8 cellular contexts compared by ENCODE assay signal in genomic region chr12:57744194-57744776, GRCh38. TPM values are rescaled to one million over a fixed set of nuclear protein-coding genes. Genes with fewer than 3 reads are reported as not detected.
DNase-seq lines count a peak whose midpoint lies in the region; ATAC-seq and TF ChIP-seq lines count a peak whose summit lies in the region.

No MANE protein-coding gene starts in this region.

- H3K4me1 ChIP-seq in NT2/D1 (ENCODE audit: insufficient read depth, insufficient read length), result peaks cover 3% of the 10 kb centered on the region
- H3K4me1 ChIP-seq in rectal smooth muscle tissue (ENCODE audit: control insufficient read depth, insufficient read depth, low read length), result peaks cover 5% of the 10 kb centered on the region

- no peaks in the 10 kb centered on the region for H3K9me3 ChIP-seq in NT2/D1 (ENCODE audit: insufficient read depth, low read length)

- H3K4me3 ChIP-seq in NT2/D1 (ENCODE audit: insufficient read length, low read depth) (peak overlapping the region; percentile 76), rectal smooth muscle tissue (ENCODE audit: low read length) (peak overlapping the region; percentile 86)

- peaks cover 38% of the 10 kb centered on the region for H3K36me3 Mint-ChIP-seq in activated T-helper 2 cell treated with anti-CD3 and anti-CD28 coated beads, Interferon-gamma antibody, Interleukin-2, Interleukin-4, amounts not matched to agents 10 μg/mL and 5 μg/mL and 100 μg/mL, durations not matched to agents 14 hours and 24 hours and 36 hours (ENCODE audit: low read depth)
- H3K36me3 Mint-ChIP-seq in glutamatergic neuron (ENCODE audit: unreplicated experiment), result peaks cover 5% of the 10 kb centered on the region

- TF ChIP-seq CTCF in glutamatergic neuron (IDR thresholded peaks at IDR 0.05; ENCODE audit: partially characterized antibody, unreplicated experiment), result no peak

- peak overlapping the region; percentile 33 for H3K9ac ChIP-seq in NT2/D1 (ENCODE audit: insufficient read length, low read depth)
- H3K9ac ChIP-seq in rectal smooth muscle tissue (ENCODE audit: low read length), result no peak overlapping the region

- no peaks in the 10 kb centered on the region for H3K27me3 Mint-ChIP-seq in activated T-helper 2 cell treated with anti-CD3 and anti-CD28 coated beads, Interferon-gamma antibody, Interleukin-2, Interleukin-4, amounts not matched to agents 10 μg/mL and 5 μg/mL and 100 μg/mL, durations not matched to agents 14 hours and 24 hours and 36 hours (ENCODE audit: low read depth)
- peaks cover 19% of the 10 kb centered on the region for H3K27me3 Mint-ChIP-seq in glutamatergic neuron (ENCODE audit: unreplicated experiment)

- H3K9me3 Mint-ChIP-seq in activated T-helper 2 cell treated with anti-CD3 and anti-CD28 coated beads, Interferon-gamma antibody, Interleukin-2, Interleukin-4, amounts not matched to agents 10 μg/mL and 5 μg/mL and 100 μg/mL, durations not matched to agents 14 hours and 24 hours and 36 hours, result no peaks in the 10 kb centered on the region
- peaks cover 16% of the 10 kb centered on the region for H3K9me3 Mint-ChIP-seq in glutamatergic neuron (ENCODE audit: unreplicated experiment)

- peak; percentile 52 for DNase-seq in NK-92 treated with Interleukin-12 subunit alpha and Interleukin-12 subunit beta, amount 100 ng/mL, for 24 hours (lab: John Stamatoyannopoulos, UW)
- DNase-seq in NK-92 (lab: John Stamatoyannopoulos, UW; ENCODE audit: unreplicated experiment), result no peak
- no peak for DNase-seq in NT2/D1 (ENCODE audit: low read depth, low spot score)
- DNase-seq in activated T-helper 2 cell treated with anti-CD3 and anti-CD28 coated beads, Interferon-gamma antibody, Interleukin-2, Interleukin-4, amounts not matched to agents 10 μg/mL and 5 μg/mL and 100 μg/mL, durations not matched to agents 14 hours and 24 hours and 36 hours (ENCODE audit: low spot score), result peak; percentile 71
- DNase-seq in glutamatergic neuron, result peak; percentile 83
- DNase-seq in SKM-1 treated with dmso at 0.1 percent for 144 hours (lab: John Stamatoyannopoulos, UW; ENCODE audit: unreplicated experiment), result no peak

- peak; percentile 30 for ATAC-seq in HG02763 (IDR thresholded peaks at IDR 0.05; ENCODE audit: unreplicated experiment)

- intact Hi-C loops in activated T-helper 2 cell treated with anti-CD3 and anti-CD28 coated beads, Interferon-gamma antibody, Interleukin-2, Interleukin-4, amounts not matched to agents 10 μg/mL and 5 μg/mL and 100 μg/mL, durations not matched to agents 14 hours and 24 hours and 36 hours (cut with micrococcal nuclease), result loop anchor here (1.0 to 5.0 kb wide), 4 partner anchors 8 to 257 kb away; partner anchors contain the start of genes B4GALNT1, CDK4, MARS1 and OS9

- H3K36me3 ChIP-seq in NT2/D1 (ENCODE audit: insufficient read depth, insufficient read length, low read length), result peaks cover 34% of the 10 kb centered on the region
- peaks cover 13% of the 10 kb centered on the region for H3K36me3 ChIP-seq in rectal smooth muscle tissue (ENCODE audit: control insufficient read depth, insufficient read depth, low read length)

- H3K4me1 Mint-ChIP-seq in activated T-helper 2 cell treated with anti-CD3 and anti-CD28 coated beads, Interferon-gamma antibody, Interleukin-2, Interleukin-4, amounts not matched to agents 10 μg/mL and 5 μg/mL and 100 μg/mL, durations not matched to agents 14 hours and 24 hours and 36 hours (ENCODE audit: low read depth), result peaks cover 42% of the 10 kb centered on the region
- peaks cover 6% of the 10 kb centered on the region for H3K4me1 Mint-ChIP-seq in glutamatergic neuron (ENCODE audit: low read depth, unreplicated experiment)

- H3K27me3 ChIP-seq in NT2/D1 (ENCODE audit: insufficient read depth, insufficient read length) (peaks cover 26% of the 10 kb centered on the region), rectal smooth muscle tissue (ENCODE audit: control insufficient read depth, insufficient read depth, low read length) (peaks cover 7% of the 10 kb centered on the region)

- peak overlapping the region; percentile 89 for H3K4me3 Mint-ChIP-seq in activated T-helper 2 cell treated with anti-CD3 and anti-CD28 coated beads, Interferon-gamma antibody, Interleukin-2, Interleukin-4, amounts not matched to agents 10 μg/mL and 5 μg/mL and 100 μg/mL, durations not matched to agents 14 hours and 24 hours and 36 hours (ENCODE audit: low read depth)
- peak overlapping the region; percentile 92 for H3K4me3 Mint-ChIP-seq in glutamatergic neuron (ENCODE audit: unreplicated experiment)

- H3K27ac ChIP-seq in rectal smooth muscle tissue (ENCODE audit: low read depth, low read length), result peak overlapping the region; percentile 93

- H3K27ac Mint-ChIP-seq in activated T-helper 2 cell treated with anti-CD3 and anti-CD28 coated beads, Interferon-gamma antibody, Interleukin-2, Interleukin-4, amounts not matched to agents 10 μg/mL and 5 μg/mL and 100 μg/mL, durations not matched to agents 14 hours and 24 hours and 36 hours, result peak overlapping the region; percentile 93
- H3K27ac Mint-ChIP-seq in glutamatergic neuron (ENCODE audit: unreplicated experiment), result peak overlapping the region; percentile 96

RNA-seq across cellular contexts. Expression of gene TSPAN31, which starts 0.6 kb away (rescaled TPM):
- 23.9 and 27.0 TPM in 2 replicates for total RNA-seq in activated T-helper 2 cell treated with anti-CD3 and anti-CD28 coated beads, Interferon-gamma antibody, Interleukin-2, Interleukin-4, amounts not matched to agents 10 μg/mL and 5 μg/mL and 100 μg/mL, durations not matched to agents 14 hours and 24 hours and 36 hours
- total RNA-seq in glutamatergic neuron (ENCODE audit: unreplicated experiment), result 27.2 TPM

RNA-seq across cellular contexts. Expression of gene AGAP2, which starts 5.7 kb away (rescaled TPM):
- 28.9 and 29.0 TPM in 2 replicates for total RNA-seq in activated T-helper 2 cell treated with anti-CD3 and anti-CD28 coated beads, Interferon-gamma antibody, Interleukin-2, Interleukin-4, amounts not matched to agents 10 μg/mL and 5 μg/mL and 100 μg/mL, durations not matched to agents 14 hours and 24 hours and 36 hours
- total RNA-seq in glutamatergic neuron (ENCODE audit: unreplicated experiment), result 45.5 TPM

RNA-seq across cellular contexts. Expression of gene CDK4, which starts 7.8 kb away (rescaled TPM):
- 180 and 201 TPM in 2 replicates for total RNA-seq in activated T-helper 2 cell treated with anti-CD3 and anti-CD28 coated beads, Interferon-gamma antibody, Interleukin-2, Interleukin-4, amounts not matched to agents 10 μg/mL and 5 μg/mL and 100 μg/mL, durations not matched to agents 14 hours and 24 hours and 36 hours
- 123 TPM for total RNA-seq in glutamatergic neuron (ENCODE audit: unreplicated experiment)

RNA-seq across cellular contexts. Expression of gene MARCHF9, which starts 10.6 kb away (rescaled TPM):
- total RNA-seq in activated T-helper 2 cell treated with anti-CD3 and anti-CD28 coated beads, Interferon-gamma antibody, Interleukin-2, Interleukin-4, amounts not matched to agents 10 μg/mL and 5 μg/mL and 100 μg/mL, durations not matched to agents 14 hours and 24 hours and 36 hours, result 24.7 and 26.2 TPM in 2 replicates
- 26.7 TPM for total RNA-seq in glutamatergic neuron (ENCODE audit: unreplicated experiment)

RNA-seq across cellular contexts. Expression of gene CYP27B1, which starts 22.6 kb away (rescaled TPM):
- 11.3 and 13.0 TPM in 2 replicates for total RNA-seq in activated T-helper 2 cell treated with anti-CD3 and anti-CD28 coated beads, Interferon-gamma antibody, Interleukin-2, Interleukin-4, amounts not matched to agents 10 μg/mL and 5 μg/mL and 100 μg/mL, durations not matched to agents 14 hours and 24 hours and 36 hours
- total RNA-seq in glutamatergic neuron (ENCODE audit: unreplicated experiment), result 1.7 TPM

Comparison
In these comparisons a context has a peak if more than half of its experiments do, and no peak if none do; other contexts are left out.
1. DNase-seq: peak in NK-92 treated with Interleukin-12 subunit alpha and Interleukin-12 subunit beta, amount 100 ng/mL, for 24 hours (single experiment), activated T-helper 2 cell treated with anti-CD3 and anti-CD28 coated beads, Interferon-gamma antibody, Interleukin-2, Interleukin-4, amounts not matched to agents 10 μg/mL and 5 μg/mL and 100 μg/mL, durations not matched to agents 14 hours and 24 hours and 36 hours (single experiment) and glutamatergic neuron (single experiment); none in NK-92 (single experiment), NT2/D1 (single experiment) and SKM-1 treated with dmso at 0.1 percent for 144 hours (single experiment).